ENCODE assay signal across 18 cellular contexts in genomic region chr2:147049888-147050446, GRCh38.
DNase-seq lines count a peak whose midpoint lies in the region; ATAC-seq and TF ChIP-seq lines count a peak whose summit lies in the region.
"Had no signal": no experiment of that assay in that cellular context is flagged by ENCODE, and none has a peak within 500 bp of the region (broad histone marks: within the 10 kb centered on the region; RNA-seq: fewer than 3 reads in every experiment).

No MANE protein-coding gene starts in this region.

- no peaks in the 10 kb centered on the region for H3K79me2 ChIP-seq in PC-9 (ENCODE audit: low read depth)

- peaks cover 0 to 9% of the 10 kb centered on the region in 2 donors for H3K4me1 ChIP-seq in left lung
- H3K4me1 ChIP-seq in subcutaneous abdominal adipose tissue (ENCODE audit: control insufficient read depth in 5 of 5, insufficient read depth in 5 of 5, low read length in 5 of 5), result peaks cover 0 to 14% (median 0%) of the 10 kb centered on the region in 5 donors
- H3K4me1 ChIP-seq in PC-9 (replicated peaks; ENCODE audit: insufficient read depth), result no peaks in the 10 kb centered on the region
- H3K4me1 ChIP-seq: Caco-2 had no signal

- TF ChIP-seq CTCF in astrocyte of the spinal cord (IDR thresholded peaks at IDR 0.05; ENCODE audit: low read depth, low read length) (no peak), left lung (IDR thresholded peaks at IDR 0.05) (no peak), PC-9 (conservative IDR thresholded peaks at IDR 0.05) (no peak)

- H2AFZ ChIP-seq in PC-9, result no peak overlapping the region

- intact Hi-C loops in left lung (cut with DNase I) (no loop called here), PC-9 (cut with micrococcal nuclease; ENCODE audit: unreplicated experiment) (no loop called here)

- no peaks in the 10 kb centered on the region for H3K9me3 ChIP-seq in left lung
- no peaks in the 10 kb centered on the region for H3K9me3 ChIP-seq in subcutaneous abdominal adipose tissue (ENCODE audit: control insufficient read depth in 5 of 5, low read length in 5 of 5)
- no peaks in the 10 kb centered on the region for H3K9me3 ChIP-seq in PC-9 (ENCODE audit: insufficient read depth, low read depth)
- H3K9me3 ChIP-seq: Caco-2 had no signal

- no peak overlapping the region for H3K4me2 ChIP-seq in PC-9

- in situ Hi-C loops in astrocyte of the spinal cord (cut with HindIII; ENCODE audit: low sequenced_read_pairs), result no loop called here

- DNase-seq in H4 (ENCODE audit: low spot score) (peak; percentile 30), astrocyte of the spinal cord (ENCODE audit: low read depth, low spot score) (peak; percentile 11), left lung (no peak), iPS-NIHi7 (ENCODE audit: extremely low spot score) (no peak), PC-9 (no peak)
- DNase-seq: Caco-2; CD4-positive, CD25-positive, alpha-beta regulatory T cell; DMS153; Karpas-422; NCI-H1105; NCI-H1694; NCI-H226; NCI-H524 treated with DMSO at 0.1 percent for 48 hours; Right ventricle myocardium superior had no signal

- ATAC-seq in left lung (peak; percentile 85), GM18519 (IDR thresholded peaks at IDR 0.05; ENCODE audit: low FRiP score, unreplicated experiment) (no peak)
- ATAC-seq: HCT116 had no signal

- no peaks in the 10 kb centered on the region for H3K36me3 ChIP-seq in left lung
- no peaks in the 10 kb centered on the region for H3K36me3 ChIP-seq in subcutaneous abdominal adipose tissue (ENCODE audit: control insufficient read depth in 5 of 5, insufficient read depth in 5 of 5, low read length in 5 of 5)
- no peaks in the 10 kb centered on the region for H3K36me3 ChIP-seq in PC-9 (ENCODE audit: low read depth)

- BruUV-seq in PC-9 (replicated peaks; lab: Mats Ljungman, UMichigan), result no TSS peak

- H3F3A ChIP-seq in PC-9 (ENCODE audit: insufficient read depth, low read depth), result no peaks in the 10 kb centered on the region

- CTCF ChIA-PET in PC-9 (lab: Charles Lee), result no interaction called here

- H3K4me3 ChIP-seq in astrocyte of the spinal cord (ENCODE audit: low read depth, low read length) (no peak overlapping the region), left lung (no peak overlapping the region), subcutaneous abdominal adipose tissue (ENCODE audit: low read depth in 1 of 5, low read length in 5 of 5) (no peak overlapping the region), PC-9 (no peak overlapping the region)
- H3K4me3 ChIP-seq: SK-N-MC had no signal

- no peaks in the 10 kb centered on the region for H3K9me2 ChIP-seq in PC-9 (ENCODE audit: insufficient read depth)

- H3K27me3 ChIP-seq in left lung, result no peaks in the 10 kb centered on the region
- H3K27me3 ChIP-seq in subcutaneous abdominal adipose tissue (ENCODE audit: control insufficient read depth in 5 of 5, insufficient read depth in 4 of 5, low read length in 5 of 5), result no peaks in the 10 kb centered on the region
- H3K27me3 ChIP-seq in PC-9 (ENCODE audit: insufficient read depth, low read depth), result no peaks in the 10 kb centered on the region

- H4K20me1 ChIP-seq in PC-9 (ENCODE audit: insufficient read depth), result no peaks in the 10 kb centered on the region

- H3K27ac ChIP-seq in left lung (peak overlapping the region in 1 of 2 donors; percentile 27), subcutaneous abdominal adipose tissue (ENCODE audit: low read depth, low read length) (peak overlapping the region; percentile 18), PC-9 (no peak overlapping the region)
- H3K27ac ChIP-seq: SK-N-MC had no signal

- no peak overlapping the region for H3K9ac ChIP-seq in subcutaneous abdominal adipose tissue (ENCODE audit: low read length in 5 of 5)

- POLR2A ChIA-PET in PC-9 (lab: Charles Lee; ENCODE audit: unreplicated experiment), result no interaction called here

Comparison
In these comparisons a context has a peak if more than half of its experiments do, and no peak if none do; other contexts are left out.
1. DNase-seq: peak in H4 (single experiment) and astrocyte of the spinal cord (single experiment); none in left lung (0 of 2), iPS-NIHi7 (single experiment) and PC-9 (0 of 2).